11 cellular contexts compared by ENCODE assay signal in the genomic region with DNA sequence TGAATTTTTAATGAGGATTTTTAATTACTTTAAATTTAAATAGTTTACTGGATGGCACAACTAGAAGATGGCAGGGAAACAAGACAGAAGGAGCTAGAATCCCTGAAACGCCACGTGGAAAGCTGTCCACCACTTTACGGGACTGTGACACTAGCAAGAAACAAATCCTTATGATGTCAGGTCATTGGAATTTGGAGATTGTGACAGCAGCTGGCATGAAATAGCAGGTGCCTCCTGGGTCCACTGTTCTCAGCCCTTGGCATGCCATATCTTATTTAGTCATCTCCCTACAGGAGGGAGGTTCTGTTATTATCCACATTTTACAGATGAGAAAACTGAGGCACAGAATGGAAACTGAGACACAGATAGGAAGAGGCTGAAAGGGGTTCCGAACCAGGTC.
"Had no signal": no experiment of that assay in that cellular context is flagged by ENCODE, and none has a peak within 500 bp of the region (broad histone marks: within the 10 kb centered on the region; RNA-seq: fewer than 3 reads in every experiment).

No MANE protein-coding gene starts in this region.

- H3K4me3 ChIP-seq: esophagus squamous epithelium, pancreas, thyroid gland had no signal

- ATAC-seq: foreskin keratinocyte, left lobe of liver, T-helper 17 cell, WTC11 had no signal

- DNase-seq: activated CD4-positive, alpha-beta T cell treated with anti-CD3 and anti-CD28 coated beads, Interleukin-2, amount 10 ng/mL, durations not matched to agents 24 days and 14 days; activated naive CD4-positive, alpha-beta T cell treated with anti-CD3 and anti-CD28 coated beads, Interleukin-2, amount 50 U/mL, for 16 hours; esophagus squamous epithelium; foreskin keratinocyte; pancreas; retina; small intestine; T-helper 17 cell; thyroid gland had no signal

- H3K27ac ChIP-seq: esophagus squamous epithelium, foreskin keratinocyte, pancreas, thyroid gland had no signal

- H3K4me1 ChIP-seq: foreskin keratinocyte, thyroid gland had no signal

- H3K36me3 ChIP-seq: esophagus squamous epithelium, pancreas, thyroid gland had no signal

- H3K27me3 ChIP-seq: foreskin keratinocyte, pancreas, thyroid gland had no signal

- H3K9me3 ChIP-seq: esophagus squamous epithelium, pancreas, thyroid gland had no signal
